Comparison of ENCODE assay signal across 8 cellular contexts in genomic region chr6:166997768-166998255, GRCh38. TPM values are rescaled to one million over a fixed set of nuclear protein-coding genes. Genes with fewer than 3 reads are reported as not detected.
DNase-seq lines count a peak whose midpoint lies in the region; ATAC-seq and TF ChIP-seq lines count a peak whose summit lies in the region.

No MANE protein-coding gene starts in this region.

- DNase-seq in AG04449 (ENCODE audit: low read depth, low spot score) = no peak
- DNase-seq in activated T-cell treated with anti-CD3 and anti-CD28 coated beads, Interleukin-2, amount 50 U/mL, for 1 hour = peak; percentile 54
- DNase-seq in fibroblast of lung (ENCODE audit: low read depth in 2 of 2) = peak; percentile 65 to 71
- DNase-seq in testis = peak; percentile 69

- WGBS in testis, 2 donors = 5 to 6% methylated on average over 12 to 29 of the region's 38 CpGs

- peaks cover 26% of the 10 kb centered on the region; the same call in 1 of the 2 replicates for H3K36me3 ChIP-seq in OCI-LY1 (ENCODE audit: insufficient read depth, low read length)
- peaks cover 2% of the 10 kb centered on the region for H3K36me3 ChIP-seq in fibroblast of lung (ENCODE audit: control insufficient read depth, insufficient read depth, low read length)
- H3K36me3 ChIP-seq in testis (ENCODE audit: low read depth, missing control alignments) = no peaks in the 10 kb centered on the region

- CTCF ChIA-PET in AG04449 (lab: Yijun Ruan, JAX) = interaction anchor here (1.2 to 3.5 kb wide), 3 partner anchors 9 to 223 kb away, joined by 3 to 33 read pairs (median 4); no protein-coding TSS in a partner anchor

- TF ChIP-seq POLR2A in testis (IDR thresholded peaks at IDR 0.05) = no peak

- H3K27me3 Mint-ChIP-seq in nephron (ENCODE audit: low read depth) = no peaks in the 10 kb centered on the region

- peak overlapping the region; percentile 75 to 88 (median 86) for H3K4me3 Mint-ChIP-seq in nephron

- TF ChIP-seq CTCF in AG04449 (IDR thresholded peaks at IDR 0.05; ENCODE audit: insufficient read depth, low read length, missing control alignments) (peak; percentile 58), OCI-LY1 (IDR thresholded peaks at IDR 0.05; ENCODE audit: low read length) (peak; percentile 11; the same call in 1 of the 2 replicates), fibroblast of lung (conservative IDR thresholded peaks at IDR 0.05 in 1 of 2, IDR thresholded peaks at IDR 0.05 in 1 of 2; ENCODE audit: low read depth in 1 of 2, low read length in 2 of 2) (peak; percentile 55 to 70), nephron (IDR thresholded peaks at IDR 0.05; ENCODE audit: unreplicated experiment in 3 of 3) (peak; percentile 47 to 50 (median 49)), testis (IDR thresholded peaks at IDR 0.05) (peak in 2 of 3 experiments; percentile 19 to 48)

- H3K27ac ChIP-seq in OCI-LY1 (ENCODE audit: low read depth, low read length, poor library complexity, severe bottlenecking) (no peak overlapping the region), fibroblast of lung (ENCODE audit: insufficient read depth, low read length) (peak overlapping the region; percentile 39), testis (peak overlapping the region; percentile 36 to 87)

- H3K9ac ChIP-seq in OCI-LY1 (ENCODE audit: low read length) = peak overlapping the region; percentile 89
- peak overlapping the region; percentile 33 for H3K9ac ChIP-seq in fibroblast of lung (ENCODE audit: insufficient read depth, low read length)

- H3F3A ChIP-seq in OCI-LY1 (ENCODE audit: insufficient read depth, low read length) = no peaks in the 10 kb centered on the region

- peaks cover 3% of the 10 kb centered on the region for H3K9me3 Mint-ChIP-seq in nephron

- H3K9me3 ChIP-seq in OCI-LY1 (ENCODE audit: low read length) (no peaks in the 10 kb centered on the region), fibroblast of lung (ENCODE audit: control insufficient read depth, insufficient read depth, low read depth, low read length) (no peaks in the 10 kb centered on the region), testis (no peaks in the 10 kb centered on the region)

- no peak overlapping the region for H2AFZ ChIP-seq in OCI-LY1 (ENCODE audit: low read length)
- peak overlapping the region; percentile 85 for H2AFZ ChIP-seq in fibroblast of lung (ENCODE audit: low read length)

- H3K79me2 ChIP-seq in OCI-LY1 (ENCODE audit: insufficient read depth, low read length) (peaks cover 20% of the 10 kb centered on the region; the same call in 1 of the 2 replicates), fibroblast of lung (ENCODE audit: control insufficient read depth, insufficient read depth, low read length) (peaks cover 47% of the 10 kb centered on the region)

- H3K27ac Mint-ChIP-seq in nephron = no peak overlapping the region

- peaks cover 23% of the 10 kb centered on the region for H3K4me1 Mint-ChIP-seq in nephron

- H3K4me3 ChIP-seq in AG04449 (ENCODE audit: low read depth, low read length) = peak overlapping the region; percentile 83
- H3K4me3 ChIP-seq in OCI-LY1 (ENCODE audit: low read depth, low read length, poor library complexity, severe bottlenecking) = peak overlapping the region; percentile 92
- H3K4me3 ChIP-seq in fibroblast of lung (replicated peaks in 1 of 4; ENCODE audit: control extremely low read depth in 1 of 4, insufficient read depth in 1 of 4, low read depth in 3 of 4, low read length in 4 of 4) = peak overlapping the region; percentile 58 to 92 (median 78)
- H3K4me3 ChIP-seq in testis = peak overlapping the region; percentile 83 to 95

- POLR2A ChIA-PET in AG04449 (lab: Yijun Ruan, JAX) = no interaction called here

- H3K4me2 ChIP-seq in OCI-LY1 (ENCODE audit: low read length) (peak overlapping the region; percentile 93), fibroblast of lung (ENCODE audit: extremely low read depth, insufficient read depth, low read length) (peak overlapping the region; percentile 86)

- no peaks in the 10 kb centered on the region for H4K20me1 ChIP-seq in OCI-LY1 (ENCODE audit: insufficient read depth, low read length)
- H4K20me1 ChIP-seq in fibroblast of lung (ENCODE audit: control insufficient read depth, extremely low read depth, insufficient read depth, low read length) = no peaks in the 10 kb centered on the region

- H3K27me3 ChIP-seq in OCI-LY1 (ENCODE audit: insufficient read depth, low read length) (no peaks in the 10 kb centered on the region), fibroblast of lung (ENCODE audit: control insufficient read depth, insufficient read depth, low read length) (no peaks in the 10 kb centered on the region), testis (no peaks in the 10 kb centered on the region)

- ATAC-seq in GM18498 (IDR thresholded peaks at IDR 0.05; ENCODE audit: unreplicated experiment) (peak; percentile 20), HG03354 (IDR thresholded peaks at IDR 0.05; ENCODE audit: poor library complexity, severe bottlenecking, unreplicated experiment) (peak; percentile 31)

- intact Hi-C loops in testis (cut with DNase I; ENCODE audit: low total_unique reads) = no loop called here

- H3K4me1 ChIP-seq in OCI-LY1 (ENCODE audit: insufficient read depth, low read length, severe bottlenecking) (peaks cover 37% of the 10 kb centered on the region), fibroblast of lung (ENCODE audit: control insufficient read depth, extremely low read depth, insufficient read depth, low read length) (peaks cover 4% of the 10 kb centered on the region), testis (no peaks in the 10 kb centered on the region)

- peaks cover 18% of the 10 kb centered on the region for H3K36me3 Mint-ChIP-seq in nephron (ENCODE audit: low read depth)

- H3K9me2 ChIP-seq in OCI-LY1 (ENCODE audit: low read depth, low read length) = no peaks in the 10 kb centered on the region

RNA-seq across cellular contexts. Expression of gene CEP43, which starts 1.4 kb away (rescaled TPM):
- 18.0 and 26.5 TPM in 2 replicates for total RNA-seq in fibroblast of lung
- 11.2 and 16.5 TPM in 2 replicates for polyA plus RNA-seq in fibroblast of lung
- 7.5 and 10.6 TPM in 2 replicates for polyA plus RNA-seq in fibroblast of lung (2012)
- polyA minus RNA-seq in fibroblast of lung (ENCODE audit: low replicate concordance) = 0.27 and 1.4 TPM in 2 replicates
- 100 to 1,000 TPM in 1 of 2 donors, 10 to 100 TPM in 1; 67.0 to 129 TPM for total RNA-seq in testis
- 105 TPM for polyA plus RNA-seq in testis (ENCODE audit: insufficient read depth, low read depth, low replicate concordance)

RNA-seq across cellular contexts. Expression of gene RNASET2, which starts 41.5 kb away (rescaled TPM):
- total RNA-seq in fibroblast of lung (18.0 and 24.7 TPM in 2 replicates), testis (10 to 100 TPM; 50.2 to 56.1 TPM)
- polyA plus RNA-seq in fibroblast of lung (12.9 and 13.0 TPM in 2 replicates), testis (ENCODE audit: insufficient read depth, low read depth, low replicate concordance) (44.5 TPM)
- polyA plus RNA-seq in fibroblast of lung (2012) = 12.0 and 13.1 TPM in 2 replicates
- polyA minus RNA-seq in fibroblast of lung (ENCODE audit: low replicate concordance) = 6.4 and 7.7 TPM in 2 replicates

Comparison
In these comparisons a context has a peak if more than half of its experiments do, and no peak if none do; other contexts are left out.
1. CTCF ChIP-seq: peak in every context shown above with its lines; median percentile 62 in fibroblast of lung; 58 in AG04449; 49 in nephron; 34 in testis; 11 in OCI-LY1.